Comparison of ENCODE assay signal across 14 cellular contexts in the genomic region with DNA sequence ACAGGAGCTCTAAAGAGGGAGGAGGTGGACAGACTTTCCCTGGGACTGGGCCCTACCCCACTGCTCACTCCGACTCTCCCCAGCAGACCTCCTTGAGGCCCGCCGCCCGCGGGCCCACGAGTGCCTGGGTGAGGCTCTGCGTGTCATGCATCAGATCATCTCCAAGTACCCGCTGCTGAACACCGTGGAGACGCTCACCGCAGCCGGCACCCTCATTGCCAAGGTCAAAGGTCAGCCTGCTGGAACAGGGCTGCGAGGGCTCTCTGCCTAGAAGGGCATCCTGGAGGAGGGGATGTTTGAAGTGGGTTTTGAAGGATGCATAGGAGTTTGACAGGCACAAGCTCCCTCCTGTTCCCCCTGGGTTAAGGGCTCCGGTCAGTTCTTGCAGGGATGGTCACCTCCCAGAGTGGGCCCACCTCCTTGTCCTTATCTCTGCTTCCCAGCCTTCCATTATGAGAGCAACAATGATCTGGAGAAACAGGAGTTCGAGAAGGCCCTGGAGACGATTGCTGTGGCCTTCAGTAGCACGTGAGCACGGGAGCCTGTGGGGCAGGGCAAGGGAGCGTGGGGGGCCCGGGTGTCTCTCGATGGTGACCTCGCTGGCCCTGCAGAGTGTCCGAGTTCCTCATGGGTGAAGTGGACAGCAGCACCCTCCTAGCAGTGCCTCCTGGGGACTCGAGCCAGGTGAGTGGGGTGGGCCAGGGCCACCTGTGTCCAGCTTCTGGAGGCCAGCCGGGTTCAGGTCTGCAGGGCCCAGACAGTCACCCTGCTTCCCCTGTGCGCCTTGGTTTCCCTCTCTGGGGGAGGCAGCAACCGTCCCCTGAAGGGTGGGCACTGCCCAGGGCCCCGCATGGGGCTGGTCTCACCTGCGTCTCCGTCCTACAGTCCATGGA. TPM values are rescaled to one million over a fixed set of nuclear protein-coding genes. Genes with fewer than 3 reads are reported as not detected.
DNase-seq lines count a peak whose midpoint lies in the region; ATAC-seq lines count a peak whose summit lies in the region.
"Had no signal": no experiment of that assay in that cellular context is flagged by ENCODE, and none has a peak within 500 bp of the region (broad histone marks: within the 10 kb centered on the region; RNA-seq: fewer than 3 reads in every experiment).

No MANE protein-coding gene starts in this region.

- ATAC-seq in stimulated activated naive CD8-positive, alpha-beta T cell treated with anti-CD3 and anti-CD28 coated beads, Interleukin-15, amount 100 ng/mL, for 72 hours = no peak
- no peak for ATAC-seq in stimulated activated naive CD8-positive, alpha-beta T cell treated with anti-CD3 and anti-CD28 coated beads, Interleukin-15, Interleukin-2, amounts not matched to agents 100 U/mL and 50 U/mL, for 24 hours
- no peak for ATAC-seq in effector memory CD8-positive, alpha-beta T cell (replicated peaks)
- ATAC-seq: PC-3 had no signal

- peak in 1 of 2 donors; percentile 30 for DNase-seq in stimulated activated naive CD8-positive, alpha-beta T cell treated with anti-CD3 and anti-CD28 coated beads, Interleukin-15, amount 100 ng/mL, for 72 hours
- DNase-seq in stimulated activated naive CD8-positive, alpha-beta T cell treated with anti-CD3 and anti-CD28 coated beads, Interleukin-15, Interleukin-2, amounts not matched to agents 100 U/mL and 50 U/mL, for 24 hours = no peak
- no peak for DNase-seq in activated CD4-positive, alpha-beta memory T cell treated with anti-CD3 and anti-CD28 coated beads, Interleukin-2, amount 10 ng/mL, durations not matched to agents 7 days and 5 days
- DNase-seq in effector memory CD8-positive, alpha-beta T cell = no peak
- DNase-seq in stimulated activated CD4-positive, alpha-beta T cell treated with anti-CD3 and anti-CD28 coated beads, Interleukin-1b, Interleukin-23, amount 100 ng/mL, for 48 hours = no peak
- no peak for DNase-seq in occipital lobe (lab: John Stamatoyannopoulos, UW)
- no peak for DNase-seq in substantia nigra (lab: John Stamatoyannopoulos, UW)
- DNase-seq in NCI-H1105 (lab: John Stamatoyannopoulos, UW) = no peak
- DNase-seq: activated effector memory CD4-positive, alpha-beta T cell treated with Interleukin-2 at 50 U/mL for 16 hours; KG1; NCI-H1436 treated with DMSO at 0.1 percent for 48 hours; NCI-H526 treated with DMSO at 0.1 percent for 48 hours; PC-3 had no signal

- H3K27ac Mint-ChIP-seq in stimulated activated naive CD8-positive, alpha-beta T cell treated with anti-CD3 and anti-CD28 coated beads, Interleukin-15, amount 100 ng/mL, for 72 hours = no peak overlapping the region
- peak overlapping the region; percentile 67 for H3K27ac Mint-ChIP-seq in activated CD4-positive, alpha-beta memory T cell treated with anti-CD3 and anti-CD28 coated beads, Interleukin-2, amount 10 ng/mL, durations not matched to agents 7 days and 5 days
- peak overlapping the region; percentile 52 to 96 for H3K27ac Mint-ChIP-seq in effector memory CD8-positive, alpha-beta T cell

- H3K4me1 Mint-ChIP-seq in stimulated activated naive CD8-positive, alpha-beta T cell treated with anti-CD3 and anti-CD28 coated beads, Interleukin-15, amount 100 ng/mL, for 72 hours = peaks cover 81% of the 10 kb centered on the region
- peaks cover 65% of the 10 kb centered on the region for H3K4me1 Mint-ChIP-seq in activated CD4-positive, alpha-beta memory T cell treated with anti-CD3 and anti-CD28 coated beads, Interleukin-2, amount 10 ng/mL, durations not matched to agents 7 days and 5 days
- peaks cover 49 to 50% of the 10 kb centered on the region in 2 donors for H3K4me1 Mint-ChIP-seq in effector memory CD8-positive, alpha-beta T cell (ENCODE audit: low read depth in 2 of 2)

- no peaks in the 10 kb centered on the region for H3K27me3 Mint-ChIP-seq in stimulated activated naive CD8-positive, alpha-beta T cell treated with anti-CD3 and anti-CD28 coated beads, Interleukin-15, amount 100 ng/mL, for 72 hours
- H3K27me3 Mint-ChIP-seq in activated CD4-positive, alpha-beta memory T cell treated with anti-CD3 and anti-CD28 coated beads, Interleukin-2, amount 10 ng/mL, durations not matched to agents 7 days and 5 days = no peaks in the 10 kb centered on the region
- no peaks in the 10 kb centered on the region for H3K27me3 Mint-ChIP-seq in effector memory CD8-positive, alpha-beta T cell

- no peaks in the 10 kb centered on the region for H3K9me3 Mint-ChIP-seq in stimulated activated naive CD8-positive, alpha-beta T cell treated with anti-CD3 and anti-CD28 coated beads, Interleukin-15, amount 100 ng/mL, for 72 hours
- H3K9me3 Mint-ChIP-seq in activated CD4-positive, alpha-beta memory T cell treated with anti-CD3 and anti-CD28 coated beads, Interleukin-2, amount 10 ng/mL, durations not matched to agents 7 days and 5 days = no peaks in the 10 kb centered on the region
- no peaks in the 10 kb centered on the region for H3K9me3 Mint-ChIP-seq in effector memory CD8-positive, alpha-beta T cell

- H3K27ac ChIP-seq in substantia nigra (ENCODE audit: low read depth, low read length, poor library complexity, severe bottlenecking) = no peak overlapping the region
- H3K27ac ChIP-seq: breast epithelium had no signal

- peaks cover 75% of the 10 kb centered on the region for H3K36me3 Mint-ChIP-seq in activated CD4-positive, alpha-beta memory T cell treated with anti-CD3 and anti-CD28 coated beads, Interleukin-2, amount 10 ng/mL, durations not matched to agents 7 days and 5 days (ENCODE audit: low read depth)
- peaks cover 95% of the 10 kb centered on the region for H3K36me3 Mint-ChIP-seq in effector memory CD8-positive, alpha-beta T cell (ENCODE audit: insufficient read depth)

- CTCF ChIA-PET in activated CD4-positive, alpha-beta memory T cell treated with anti-CD3 and anti-CD28 coated beads, Interleukin-2, amount 10 ng/mL, durations not matched to agents 7 days and 5 days (lab: Charles Lee) = interaction anchor here (4.9 kb wide), 1 partner anchor 8 kb away, joined by 56 read pairs; a partner anchor contains a TSS

- POLR2A ChIA-PET in activated CD4-positive, alpha-beta memory T cell treated with anti-CD3 and anti-CD28 coated beads, Interleukin-2, amount 10 ng/mL, durations not matched to agents 7 days and 5 days (lab: Charles Lee) = interaction anchor here (0.9 to 15.0 kb wide), 7 partner anchors 14 to 196 kb away, joined by 3 to 186 read pairs (median 10); a partner anchor contains a TSS

- H3K4me3 Mint-ChIP-seq in stimulated activated naive CD8-positive, alpha-beta T cell treated with anti-CD3 and anti-CD28 coated beads, Interleukin-15, amount 100 ng/mL, for 72 hours = peak overlapping the region; percentile 9 to 83
- H3K4me3 Mint-ChIP-seq in activated CD4-positive, alpha-beta memory T cell treated with anti-CD3 and anti-CD28 coated beads, Interleukin-2, amount 10 ng/mL, durations not matched to agents 7 days and 5 days = peak overlapping the region; percentile 52
- peak overlapping the region; percentile 43 to 70 for H3K4me3 Mint-ChIP-seq in effector memory CD8-positive, alpha-beta T cell

RNA-seq across cellular contexts. Expression of a gene that starts 6.3 kb away (rescaled TPM):
- 100 to 1,000 TPM; 419 to 437 TPM for total RNA-seq in activated CD4-positive, alpha-beta memory T cell treated with anti-CD3 and anti-CD28 coated beads, Interleukin-2, amount 10 ng/mL, durations not matched to agents 7 days and 5 days
- total RNA-seq in occipital lobe = 1.7 TPM

RNA-seq across cellular contexts. Expression of a gene that starts 21.9 kb away (rescaled TPM):
- total RNA-seq in activated CD4-positive, alpha-beta memory T cell treated with anti-CD3 and anti-CD28 coated beads, Interleukin-2, amount 10 ng/mL, durations not matched to agents 7 days and 5 days = 100 to 1,000 TPM; 116 to 120 TPM
- total RNA-seq in occipital lobe = 31.8 TPM

RNA-seq across cellular contexts. Expression of a gene that starts 30.5 kb away (rescaled TPM):
- 100 to 1,000 TPM; 141 to 148 TPM for total RNA-seq in activated CD4-positive, alpha-beta memory T cell treated with anti-CD3 and anti-CD28 coated beads, Interleukin-2, amount 10 ng/mL, durations not matched to agents 7 days and 5 days
- 83.8 TPM for total RNA-seq in occipital lobe

RNA-seq across cellular contexts. Expression of a gene that starts 33.4 kb away (rescaled TPM):
- 10 to 100 TPM; 92.7 to 95.1 TPM for total RNA-seq in activated CD4-positive, alpha-beta memory T cell treated with anti-CD3 and anti-CD28 coated beads, Interleukin-2, amount 10 ng/mL, durations not matched to agents 7 days and 5 days
- total RNA-seq in occipital lobe = 0.78 TPM

RNA-seq across cellular contexts. Expression of a gene that starts 46.9 kb away (rescaled TPM):
- total RNA-seq in activated CD4-positive, alpha-beta memory T cell treated with anti-CD3 and anti-CD28 coated beads, Interleukin-2, amount 10 ng/mL, durations not matched to agents 7 days and 5 days = 100 to 1,000 TPM; 513 to 519 TPM
- 9.5 TPM for total RNA-seq in occipital lobe

Comparison
In these comparisons a context has a peak if more than half of its experiments do, and no peak if none do; other contexts are left out.
1. H3K27ac Mint-ChIP-seq: peak in activated CD4-positive, alpha-beta memory T cell treated with anti-CD3 and anti-CD28 coated beads, Interleukin-2, amount 10 ng/mL, durations not matched to agents 7 days and 5 days (single experiment) and effector memory CD8-positive, alpha-beta T cell (2 of 2); none in stimulated activated naive CD8-positive, alpha-beta T cell treated with anti-CD3 and anti-CD28 coated beads, Interleukin-15, amount 100 ng/mL, for 72 hours (0 of 2).
2. RNA of a gene that starts 6.3 kb away (total RNA-seq): 419 to 437 TPM in activated CD4-positive, alpha-beta memory T cell treated with anti-CD3 and anti-CD28 coated beads, Interleukin-2, amount 10 ng/mL, durations not matched to agents 7 days and 5 days; 1.7 TPM in occipital lobe (single experiment); every median in the first group is over 100 times any median in the second.
3. Peak in every context shown above with its lines, with median percentiles within 50 percentile points of each other: H3K4me3 Mint-ChIP-seq.